13 cellular contexts compared by ENCODE assay signal in genomic region chr12:22408605-22409004, GRCh38.
DNase-seq lines count a peak whose midpoint lies in the region; ATAC-seq and TF ChIP-seq lines count a peak whose summit lies in the region.
"Had no signal": no experiment of that assay in that cellular context is flagged by ENCODE, and none has a peak within 500 bp of the region (broad histone marks: within the 10 kb centered on the region; RNA-seq: fewer than 3 reads in every experiment).

No MANE protein-coding gene starts in this region.

- DNase-seq in activated T-cell treated with anti-CD3 and anti-CD28 coated beads, Interleukin-2, amount 50 U/mL, for 4 hours = no peak
- DNase-seq in activated T-cell treated with anti-CD3 and anti-CD28 coated beads, Interleukin-2, amount 50 U/mL, for 48 hours = no peak
- DNase-seq in astrocyte of the cerebellum (ENCODE audit: low read depth) (peak; percentile 8), lung (ENCODE audit: low spot score) (peak; percentile 77), type B pancreatic cell (ENCODE audit: extremely low spot score, unreplicated experiment) (no peak), mesenchymal stem cell (no peak), NCI-H82 (lab: John Stamatoyannopoulos, UW) (no peak), retina (no peak)
- DNase-seq: activated CD8-positive, alpha-beta memory T cell treated with anti-CD3 and anti-CD28 coated beads, Interleukin-2, amount 50 U/mL, for 4 hours; NCI-H1092 treated with DMSO at 0.1 percent for 48 hours; NCI-H2227 treated with DMSO at 0.1 percent for 48 hours; stimulated activated CD4-positive, alpha-beta T cell treated with anti-CD3 and anti-CD28 coated beads, Interleukin-4, amount 100 ng/mL, for 1 hour had no signal

- no peak overlapping the region for H3K4me2 ChIP-seq in mesenchymal stem cell (ENCODE audit: low read length, poor library complexity, severe bottlenecking)

- H3K9me3 ChIP-seq in lung (ENCODE audit: control insufficient read depth in 2 of 2, insufficient read depth in 1 of 2, low read length in 1 of 2) (no peaks in the 10 kb centered on the region), mesenchymal stem cell (ENCODE audit: control insufficient read depth, low read length) (no peaks in the 10 kb centered on the region)
- H3K9me3 ChIP-seq: HAP-1 had no signal

- H3K9ac ChIP-seq in mesenchymal stem cell (ENCODE audit: low read length) = no peak overlapping the region

- H3K27ac Mint-ChIP-seq in type B pancreatic cell = peak overlapping the region; percentile 66

- H3K27me3 ChIP-seq in lung (ENCODE audit: control insufficient read depth, insufficient read depth) (no peaks in the 10 kb centered on the region), mesenchymal stem cell (ENCODE audit: control insufficient read depth in 1 of 2, insufficient read depth in 1 of 2, low read length in 2 of 2) (no peaks in the 10 kb centered on the region)

- H3K79me1 ChIP-seq in mesenchymal stem cell (replicated peaks; ENCODE audit: low read length, poor library complexity, severe bottlenecking) = no peaks in the 10 kb centered on the region

- no peak overlapping the region for H2BK120ac ChIP-seq in mesenchymal stem cell (ENCODE audit: low read depth, low read length)

- peak overlapping the region; percentile 74 for H3K4me3 Mint-ChIP-seq in activated T-cell treated with anti-CD3 and anti-CD28 coated beads, Interleukin-2, amount 50 U/mL, for 4 hours
- H3K4me3 Mint-ChIP-seq in type B pancreatic cell = no peak overlapping the region

- peaks cover 30% of the 10 kb centered on the region for H3K4me1 Mint-ChIP-seq in activated T-cell treated with anti-CD3 and anti-CD28 coated beads, Interleukin-2, amount 50 U/mL, for 4 hours (ENCODE audit: low read depth)
- H3K4me1 Mint-ChIP-seq in type B pancreatic cell (ENCODE audit: unreplicated experiment) = no peaks in the 10 kb centered on the region

- H3K36me3 ChIP-seq in lung (ENCODE audit: control insufficient read depth in 2 of 2, insufficient read depth in 2 of 2, low read length in 2 of 2) = no peaks in the 10 kb centered on the region
- H3K36me3 ChIP-seq in mesenchymal stem cell (ENCODE audit: control insufficient read depth in 1 of 2, insufficient read depth in 2 of 2, low read depth in 1 of 2, low read length in 2 of 2) = no peaks in the 10 kb centered on the region
- H3K36me3 ChIP-seq: HAP-1 had no signal

- ATAC-seq in activated T-cell treated with anti-CD3 and anti-CD28 coated beads, Interleukin-2, amount 50 U/mL, for 4 hours = no peak
- ATAC-seq in lung (ENCODE audit: insufficient read depth, low FRiP score) = no peak

- H3K9me3 Mint-ChIP-seq in activated T-cell treated with anti-CD3 and anti-CD28 coated beads, Interleukin-2, amount 50 U/mL, for 4 hours = no peaks in the 10 kb centered on the region
- H3K9me3 Mint-ChIP-seq in type B pancreatic cell = peaks cover 4% of the 10 kb centered on the region

- no peak overlapping the region for H3K14ac ChIP-seq in mesenchymal stem cell (ENCODE audit: low read length in 2 of 2)

- H3K27ac ChIP-seq in lung (ENCODE audit: low read depth in 1 of 2, low read length in 1 of 2) (peak overlapping the region in 1 of 2 donors; percentile 4), mesenchymal stem cell (ENCODE audit: low read length, poor library complexity, severe bottlenecking) (no peak overlapping the region)

- H3K18ac ChIP-seq in mesenchymal stem cell (ENCODE audit: low read depth in 1 of 2, low read length in 2 of 2) = no peak overlapping the region

- no peak overlapping the region for H2BK15ac ChIP-seq in mesenchymal stem cell (ENCODE audit: low read depth, poor library complexity, severe bottlenecking)

- in situ Hi-C loops in astrocyte of the cerebellum (cut with HindIII; ENCODE audit: low sequenced_read_pairs) = no loop called here

- H3K4me3 ChIP-seq in astrocyte of the cerebellum (ENCODE audit: low read depth, low read length) (no peak overlapping the region), lung (no peak overlapping the region), mesenchymal stem cell (ENCODE audit: insufficient read depth in 1 of 2, low read depth in 1 of 2, low read length in 2 of 2) (no peak overlapping the region)
- H3K4me3 ChIP-seq: HAP-1 had no signal

- H3K4me1 ChIP-seq in lung (ENCODE audit: control insufficient read depth in 2 of 2, insufficient read depth in 2 of 2, low read length in 2 of 2) = peaks cover 0 to 2% of the 10 kb centered on the region in 2 donors
- no peaks in the 10 kb centered on the region for H3K4me1 ChIP-seq in mesenchymal stem cell (ENCODE audit: control insufficient read depth, insufficient read depth, low read depth, low read length)
- H3K4me1 ChIP-seq: HAP-1 had no signal

- H2BK12ac ChIP-seq in mesenchymal stem cell (ENCODE audit: low read length in 2 of 2) = no peak overlapping the region

- no peaks in the 10 kb centered on the region for H3K36me3 Mint-ChIP-seq in activated T-cell treated with anti-CD3 and anti-CD28 coated beads, Interleukin-2, amount 50 U/mL, for 4 hours (ENCODE audit: insufficient read depth)
- peaks cover 3% of the 10 kb centered on the region for H3K36me3 Mint-ChIP-seq in type B pancreatic cell

- no peak overlapping the region for H4K8ac ChIP-seq in mesenchymal stem cell (ENCODE audit: low read length)

- no peak for TF ChIP-seq CTCF in astrocyte of the cerebellum (IDR thresholded peaks at IDR 0.05; ENCODE audit: low read depth, low read length, missing control alignments)
- TF ChIP-seq CTCF in lung (IDR thresholded peaks at IDR 0.05; ENCODE audit: control extremely low read depth, extremely low read depth) = no peak
- TF ChIP-seq CTCF in type B pancreatic cell (conservative IDR thresholded peaks at IDR 0.05) = no peak

- WGBS in lung, 2 donors = 48 to 57% methylated on average over 2 of the region's 2 CpGs
- 41% methylated on average over 1 of the region's 2 CpGs for WGBS in mesenchymal stem cell

- H2BK5ac ChIP-seq in mesenchymal stem cell (ENCODE audit: low read depth, low read length, poor library complexity, severe bottlenecking) = no peak overlapping the region

- no peak overlapping the region for H3K23ac ChIP-seq in mesenchymal stem cell (ENCODE audit: low read length in 2 of 2)

- no peak overlapping the region for H4K91ac ChIP-seq in mesenchymal stem cell (ENCODE audit: low read length)

- no peak overlapping the region for H2AK5ac ChIP-seq in mesenchymal stem cell (ENCODE audit: low read length, severe bottlenecking)

- no peaks in the 10 kb centered on the region for H3K27me3 Mint-ChIP-seq in activated T-cell treated with anti-CD3 and anti-CD28 coated beads, Interleukin-2, amount 50 U/mL, for 4 hours (ENCODE audit: low read depth)
- H3K27me3 Mint-ChIP-seq in type B pancreatic cell = peaks cover 2% of the 10 kb centered on the region

- no peak overlapping the region for H3K4ac ChIP-seq in mesenchymal stem cell (ENCODE audit: low read depth in 1 of 2, low read length in 2 of 2)

- no peak overlapping the region for H2AFZ ChIP-seq in mesenchymal stem cell (ENCODE audit: low read depth, low read length)

Comparison
In these comparisons a context has a peak if more than half of its experiments do, and no peak if none do; other contexts are left out.
1. DNase-seq: peak in astrocyte of the cerebellum (single experiment) and lung (single experiment); none in activated T-cell treated with anti-CD3 and anti-CD28 coated beads, Interleukin-2, amount 50 U/mL, for 4 hours (single experiment), activated T-cell treated with anti-CD3 and anti-CD28 coated beads, Interleukin-2, amount 50 U/mL, for 48 hours (0 of 2), type B pancreatic cell (single experiment), mesenchymal stem cell (single experiment), NCI-H82 (single experiment) and retina (single experiment).